ENCODE assay signal across 17 cellular contexts in the genomic region with DNA sequence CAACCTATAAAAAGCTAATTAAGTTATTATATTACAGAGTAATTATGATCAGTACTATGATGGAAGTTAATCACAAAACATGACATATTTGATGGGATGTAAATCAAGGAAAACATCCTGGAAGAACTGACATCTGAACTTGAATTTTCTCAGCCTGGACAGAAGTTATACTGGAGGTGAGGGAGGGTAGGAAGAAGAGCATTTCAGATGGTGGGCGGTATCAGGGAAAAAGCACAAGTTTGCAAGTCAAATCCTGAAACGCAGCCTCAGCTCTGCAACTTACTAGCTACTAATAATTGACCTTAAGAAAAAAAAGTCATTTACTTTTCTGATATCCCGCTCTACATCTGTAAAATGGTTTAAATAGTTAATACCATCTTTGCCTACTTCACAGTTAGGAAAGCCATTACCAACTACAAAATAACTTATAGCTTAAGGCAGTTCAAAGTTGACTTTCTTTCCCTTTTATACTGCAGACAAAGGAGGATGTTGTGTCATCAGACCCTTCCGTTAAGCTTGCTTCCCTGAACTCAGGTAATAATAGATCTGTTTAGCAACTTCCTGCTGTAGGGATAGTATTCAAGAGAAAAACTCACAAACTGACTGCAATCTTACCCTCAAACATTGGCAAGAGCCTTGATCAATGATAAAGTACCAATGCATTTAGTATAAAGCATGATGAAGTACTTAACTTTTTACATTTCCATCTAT. TPM values are rescaled to one million over a fixed set of nuclear protein-coding genes. Genes with fewer than 3 reads are reported as not detected.
DNase-seq lines count a peak whose midpoint lies in the region; ATAC-seq, FAIRE-seq and TF ChIP-seq lines count a peak whose summit lies in the region.
"Had no signal": no experiment of that assay in that cellular context is flagged by ENCODE, and none has a peak within 500 bp of the region (broad histone marks: within the 10 kb centered on the region; RNA-seq: fewer than 3 reads in every experiment).

No MANE protein-coding gene starts in this region.

- H3K9me3 Mint-ChIP-seq in endothelial cell (ENCODE audit: unreplicated experiment): no peaks in the 10 kb centered on the region
- H3K9me3 Mint-ChIP-seq: brain had no signal

- ATAC-seq in RWPE2 (ENCODE audit: low read depth) (peak; percentile 58; the same call in 2 of the 3 replicates), GM21381 (IDR thresholded peaks at IDR 0.05; ENCODE audit: unreplicated experiment) (no peak), GM18520 (IDR thresholded peaks at IDR 0.05; ENCODE audit: unreplicated experiment) (no peak)

- H3K4me1 Mint-ChIP-seq in endothelial cell (ENCODE audit: unreplicated experiment): peaks cover 46% of the 10 kb centered on the region
- H3K4me1 Mint-ChIP-seq: brain had no signal

- FAIRE-seq in GM12891 (lab: Jason Lieb, UNC) (peak; percentile 31), GM12892 (lab: Jason Lieb, UNC) (no peak)
- FAIRE-seq: G401.6 had no signal

- peak overlapping the region; percentile 16 for H3K27ac ChIP-seq in RWPE2 (ENCODE audit: poor library complexity, severe bottlenecking)
- H3K27ac ChIP-seq: BLaER1 had no signal

- peaks cover 66% of the 10 kb centered on the region for H3K36me3 ChIP-seq in RWPE2 (ENCODE audit: low read depth)

- DNase-seq in AML-193 (lab: John Stamatoyannopoulos, UW) (peak; percentile 55 to 70), GM12891 (ENCODE audit: insufficient read length, low spot score) (no peak), RWPE2 (ENCODE audit: low spot score) (no peak), endothelial cell (ENCODE audit: low spot score) (no peak), NCI-H524 (lab: John Stamatoyannopoulos, UW) (no peak), GM12892 (ENCODE audit: insufficient read length) (no peak)
- DNase-seq: activated T-cell treated with anti-CD3 and anti-CD28 coated beads, Interleukin-2, amount 50 U/mL, for 1 hour; effector memory CD4-positive, alpha-beta T cell; NCI-H1436 treated with DMSO at 0.1 percent for 48 hours; NCI-H510A treated with DMSO at 0.1 percent for 48 hours; retina; stimulated activated CD4-positive, alpha-beta T cell treated with anti-CD3 and anti-CD28 coated beads, Interleukin-4, amount 100 ng/mL, for 24 hours had no signal

- no peak for TF ChIP-seq CTCF in RWPE2 (IDR thresholded peaks at IDR 0.05; ENCODE audit: poor library complexity, severe bottlenecking)
- no peak for TF ChIP-seq CTCF in endothelial cell (IDR thresholded peaks at IDR 0.05; ENCODE audit: unreplicated experiment)

- H3K4me3 ChIP-seq in RWPE2 (ENCODE audit: severe bottlenecking): no peak overlapping the region
- H3K4me3 ChIP-seq: BLaER1 had no signal

- H3K4me3 Mint-ChIP-seq in endothelial cell (ENCODE audit: unreplicated experiment): no peak overlapping the region
- H3K4me3 Mint-ChIP-seq: brain had no signal

- H3K9me3 ChIP-seq in RWPE2 (ENCODE audit: severe bottlenecking): no peaks in the 10 kb centered on the region
- H3K9me3 ChIP-seq: BLaER1 had no signal

- H3K27ac Mint-ChIP-seq in endothelial cell (ENCODE audit: unreplicated experiment): peak overlapping the region; percentile 90

- peaks cover 1% of the 10 kb centered on the region for H3K27me3 Mint-ChIP-seq in endothelial cell (ENCODE audit: unreplicated experiment)
- H3K27me3 Mint-ChIP-seq: brain had no signal

- no peaks in the 10 kb centered on the region for H3K27me3 ChIP-seq in RWPE2 (ENCODE audit: insufficient read depth, poor library complexity, severe bottlenecking)
- H3K27me3 ChIP-seq: BLaER1 had no signal

- H3K4me1 ChIP-seq in RWPE2 (ENCODE audit: insufficient read depth, poor library complexity, severe bottlenecking): peaks cover 7% of the 10 kb centered on the region
- H3K4me1 ChIP-seq: BLaER1 had no signal

- TF ChIP-seq POLR2A in GM12891 (IDR thresholded peaks at IDR 0.05; ENCODE audit: low read depth, low read length) (no peak), GM12892 (IDR thresholded peaks at IDR 0.05; ENCODE audit: low read depth, low read length) (no peak)

- peaks cover 23% of the 10 kb centered on the region for H3K36me3 Mint-ChIP-seq in endothelial cell (ENCODE audit: low read depth, unreplicated experiment)

TF ChIP-seq in GM12891, 5 proteins besides CTCF, POLR2A, EP300 and RAD21:
- TF ChIP-seq SPI1 (IDR thresholded peaks at IDR 0.05; ENCODE audit: low read depth, low read length) (no peak), POU2F2 (IDR thresholded peaks at IDR 0.05; ENCODE audit: low read depth, low read length) (no peak), POLR2AphosphoS5 (IDR thresholded peaks at IDR 0.05; ENCODE audit: low read depth, low read length) (no peak), TAF1 (IDR thresholded peaks at IDR 0.05; ENCODE audit: low read depth, low read length) (no peak), PAX5 (IDR thresholded peaks at IDR 0.05; ENCODE audit: insufficient read depth, low read length, severe bottlenecking) (no peak)

RNA-seq across cellular contexts. Expression of a gene that starts 21.0 kb away (rescaled TPM):
- 79.9 TPM for polyA plus RNA-seq in GM12891 (2012; ENCODE audit: low read depth, missing spikeins)
- 43.5 TPM for total RNA-seq in endothelial cell (ENCODE audit: unreplicated experiment)
- polyA plus RNA-seq in GM12892 (2012; ENCODE audit: missing spikeins): 70.2 TPM

Comparison
In these comparisons a context has a peak if more than half of its experiments do, and no peak if none do; other contexts are left out.
1. DNase-seq: peak in AML-193 (2 of 2); none in GM12891 (single experiment), RWPE2 (single experiment), endothelial cell (single experiment), NCI-H524 (0 of 2) and GM12892 (single experiment).